ENCODE assay signal across 18 cellular contexts in the genomic region with DNA sequence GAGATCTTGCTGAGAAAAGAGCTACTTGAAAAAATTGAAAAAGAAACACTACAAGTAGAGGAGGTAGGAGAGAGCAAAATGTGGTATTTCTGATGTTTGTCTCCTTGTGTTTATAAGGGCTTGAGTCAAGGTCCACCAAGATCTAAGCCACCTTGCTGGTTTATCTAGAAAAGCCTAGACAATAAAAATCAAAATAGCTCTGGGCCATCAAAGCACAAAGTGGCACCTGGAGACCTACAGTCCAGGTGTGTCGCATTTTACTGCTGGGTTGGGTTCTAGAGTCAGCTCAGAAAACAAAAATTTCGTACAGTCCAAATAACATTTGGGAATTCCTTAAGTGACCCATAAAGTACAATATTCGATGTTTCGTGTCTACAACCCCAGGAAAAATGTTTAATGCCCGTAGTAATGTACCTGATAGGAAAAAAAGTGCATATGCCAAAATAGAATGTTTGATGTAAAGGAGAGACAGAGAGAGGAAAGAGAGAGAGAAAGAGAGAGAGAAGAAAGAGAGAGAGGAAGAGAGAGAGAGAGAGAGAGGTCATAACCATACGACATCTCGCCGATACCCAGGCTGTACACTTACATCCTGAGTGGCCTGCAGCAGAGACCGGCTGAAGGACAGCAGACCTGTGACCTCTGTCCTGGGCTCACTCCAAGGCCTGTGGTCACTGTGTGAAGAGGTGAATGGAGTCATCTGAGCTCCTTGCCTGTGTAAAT. TPM values are rescaled to one million over a fixed set of nuclear protein-coding genes. Genes with fewer than 3 reads are reported as not detected.
DNase-seq lines count a peak whose midpoint lies in the region; ATAC-seq and TF ChIP-seq lines count a peak whose summit lies in the region.
"Had no signal": no experiment of that assay in that cellular context is flagged by ENCODE, and none has a peak within 500 bp of the region (broad histone marks: within the 10 kb centered on the region; RNA-seq: fewer than 3 reads in every experiment).

No MANE protein-coding gene starts in this region.

- H3K27me3 Mint-ChIP-seq in activated CD4-positive, alpha-beta T cell treated with anti-CD3 and anti-CD28 coated beads, Interleukin-2, amount 10 ng/mL, durations not matched to agents 7 days and 5 days: no peaks in the 10 kb centered on the region
- no peaks in the 10 kb centered on the region for H3K27me3 Mint-ChIP-seq in naive thymus-derived CD4-positive, alpha-beta T cell
- H3K27me3 Mint-ChIP-seq: CD4-positive, alpha-beta T cell had no signal

- H3K4me2 ChIP-seq in hepatocyte: no peak overlapping the region
- no peak overlapping the region for H3K4me2 ChIP-seq in parathyroid adenoma (ENCODE audit: low read length)
- H3K4me2 ChIP-seq: A549 had no signal

- TF ChIP-seq CTCF in hepatocyte (IDR thresholded peaks at IDR 0.05; ENCODE audit: poor library complexity): no peak
- TF ChIP-seq CTCF in parathyroid adenoma (IDR thresholded peaks at IDR 0.05): no peak

- no peak overlapping the region for H2AFZ ChIP-seq in hepatocyte
- peak overlapping the region; percentile 78 for H2AFZ ChIP-seq in parathyroid adenoma

- H3K79me2 ChIP-seq in hepatocyte (no peaks in the 10 kb centered on the region), parathyroid adenoma (no peaks in the 10 kb centered on the region)

- no peaks in the 10 kb centered on the region for H3K36me3 ChIP-seq in hepatocyte (replicated peaks; ENCODE audit: insufficient read depth, low read depth)
- H3K36me3 ChIP-seq in parathyroid adenoma (ENCODE audit: control insufficient read depth, insufficient read depth, low read length): no peaks in the 10 kb centered on the region
- no peaks in the 10 kb centered on the region for H3K36me3 ChIP-seq in naive thymus-derived CD4-positive, alpha-beta T cell (ENCODE audit: control insufficient read depth in 2 of 3, insufficient read depth in 3 of 3, low read length in 3 of 3)
- H3K36me3 ChIP-seq: HAP-1 had no signal

- H3K9me3 ChIP-seq in hepatocyte (ENCODE audit: low read depth): peaks cover 3% of the 10 kb centered on the region
- H3K9me3 ChIP-seq in parathyroid adenoma (ENCODE audit: control insufficient read depth, low read length): no peaks in the 10 kb centered on the region
- H3K9me3 ChIP-seq in naive thymus-derived CD4-positive, alpha-beta T cell (ENCODE audit: control insufficient read depth in 2 of 3, low read length in 3 of 3): peaks cover 0 to 6% (median 0%) of the 10 kb centered on the region in 3 experiments

- no peaks in the 10 kb centered on the region for H3K9me2 ChIP-seq in hepatocyte (replicated peaks; ENCODE audit: insufficient read depth)

- CTCF ChIA-PET in activated CD4-positive, alpha-beta T cell treated with anti-CD3 and anti-CD28 coated beads, Interleukin-2, amount 10 ng/mL, durations not matched to agents 7 days and 5 days (lab: Charles Lee): interaction anchor here (0.6 kb wide), 1 partner anchor 165 kb away, joined by 3 read pairs; no protein-coding TSS in a partner anchor
- CTCF ChIA-PET in naive thymus-derived CD4-positive, alpha-beta T cell (lab: Charles Lee): interaction anchor here (0.5 kb wide), 1 partner anchor 33 kb away, joined by 4 read pairs; no protein-coding TSS in a partner anchor

- POLR2A ChIA-PET in activated CD4-positive, alpha-beta T cell treated with anti-CD3 and anti-CD28 coated beads, Interleukin-2, amount 10 ng/mL, durations not matched to agents 7 days and 5 days (lab: Charles Lee): no interaction called here
- POLR2A ChIA-PET in naive thymus-derived CD4-positive, alpha-beta T cell (lab: Charles Lee): no interaction called here

- H3K27ac ChIP-seq in hepatocyte (peak overlapping the region; percentile 68), parathyroid adenoma (peak overlapping the region; percentile 96)
- no peak overlapping the region for H3K27ac ChIP-seq in naive thymus-derived CD4-positive, alpha-beta T cell (ENCODE audit: low read depth, low read length)
- H3K27ac ChIP-seq: 22Rv1, A549, C4-2B had no signal

- intact Hi-C loops in naive thymus-derived CD4-positive, alpha-beta T cell (cut with micrococcal nuclease): no loop called here

- H3K27ac Mint-ChIP-seq in activated CD4-positive, alpha-beta T cell treated with anti-CD3 and anti-CD28 coated beads, Interleukin-2, amount 10 ng/mL, durations not matched to agents 7 days and 5 days: peak overlapping the region; percentile 6
- no peak overlapping the region for H3K27ac Mint-ChIP-seq in naive thymus-derived CD4-positive, alpha-beta T cell
- H3K27ac Mint-ChIP-seq: CD4-positive, alpha-beta T cell had no signal

- H4K20me1 ChIP-seq in hepatocyte (ENCODE audit: insufficient read depth, poor library complexity, severe bottlenecking): no peaks in the 10 kb centered on the region

- H3K36me3 Mint-ChIP-seq in activated CD4-positive, alpha-beta T cell treated with anti-CD3 and anti-CD28 coated beads, Interleukin-2, amount 10 ng/mL, durations not matched to agents 7 days and 5 days (ENCODE audit: low read depth): no peaks in the 10 kb centered on the region
- peaks cover 0 to 2% (median 0%) of the 10 kb centered on the region in 5 donors for H3K36me3 Mint-ChIP-seq in naive thymus-derived CD4-positive, alpha-beta T cell

- H3K4me3 ChIP-seq in hepatocyte (no peak overlapping the region), parathyroid adenoma (ENCODE audit: low read depth, low read length) (no peak overlapping the region)
- no peak overlapping the region for H3K4me3 ChIP-seq in naive thymus-derived CD4-positive, alpha-beta T cell (ENCODE audit: low read length)
- H3K4me3 ChIP-seq: A549, HAP-1 had no signal

- no peak overlapping the region for H3K9ac ChIP-seq in parathyroid adenoma

- H3K27me3 ChIP-seq in hepatocyte (no peaks in the 10 kb centered on the region), parathyroid adenoma (ENCODE audit: control insufficient read depth, insufficient read depth, low read length) (no peaks in the 10 kb centered on the region)
- no peaks in the 10 kb centered on the region for H3K27me3 ChIP-seq in naive thymus-derived CD4-positive, alpha-beta T cell (ENCODE audit: control insufficient read depth in 2 of 2, insufficient read depth in 2 of 2, low read length in 2 of 2)

- no peak for ATAC-seq in naive thymus-derived CD4-positive, alpha-beta T cell
- ATAC-seq in GM21825 (IDR thresholded peaks at IDR 0.05; ENCODE audit: unreplicated experiment): no peak
- ATAC-seq: A549 had no signal

- WGBS in hepatocyte (ENCODE audit: low lambda C conversion rate, missing lambda C conversion rate): 85% methylated on average over 9 of the region's 9 CpGs

- H3K9me3 Mint-ChIP-seq in activated CD4-positive, alpha-beta T cell treated with anti-CD3 and anti-CD28 coated beads, Interleukin-2, amount 10 ng/mL, durations not matched to agents 7 days and 5 days: peaks cover 5% of the 10 kb centered on the region
- peaks cover under 1 to 6% (median 2%) of the 10 kb centered on the region in 11 donors for H3K9me3 Mint-ChIP-seq in naive thymus-derived CD4-positive, alpha-beta T cell

- peaks cover 13% of the 10 kb centered on the region for H3K4me1 Mint-ChIP-seq in activated CD4-positive, alpha-beta T cell treated with anti-CD3 and anti-CD28 coated beads, Interleukin-2, amount 10 ng/mL, durations not matched to agents 7 days and 5 days
- peaks cover 0 to 9% (median 3%) of the 10 kb centered on the region in 7 donors for H3K4me1 Mint-ChIP-seq in naive thymus-derived CD4-positive, alpha-beta T cell

- H3K4me3 Mint-ChIP-seq in activated CD4-positive, alpha-beta T cell treated with anti-CD3 and anti-CD28 coated beads, Interleukin-2, amount 10 ng/mL, durations not matched to agents 7 days and 5 days: no peak overlapping the region
- H3K4me3 Mint-ChIP-seq in naive thymus-derived CD4-positive, alpha-beta T cell: no peak overlapping the region
- H3K4me3 Mint-ChIP-seq: CD4-positive, alpha-beta T cell had no signal

- peaks cover 11% of the 10 kb centered on the region for H3K4me1 ChIP-seq in hepatocyte (ENCODE audit: insufficient read depth)
- H3K4me1 ChIP-seq in parathyroid adenoma: peaks cover 54% of the 10 kb centered on the region
- no peaks in the 10 kb centered on the region for H3K4me1 ChIP-seq in naive thymus-derived CD4-positive, alpha-beta T cell (ENCODE audit: control insufficient read depth in 2 of 2, insufficient read depth in 2 of 2, low read length in 2 of 2)
- H3K4me1 ChIP-seq: HAP-1 had no signal

- DNase-seq in activated CD4-positive, alpha-beta T cell treated with anti-CD3 and anti-CD28 coated beads, Interleukin-2, amount 10 ng/mL, durations not matched to agents 7 days and 5 days: no peak
- DNase-seq in activated CD4-positive, alpha-beta T cell treated with anti-CD3 and anti-CD28 coated beads for 1 hour: no peak
- no peak for DNase-seq in hepatocyte (ENCODE audit: low spot score)
- no peak for DNase-seq in naive thymus-derived CD4-positive, alpha-beta T cell
- DNase-seq in stimulated activated CD4-positive, alpha-beta T cell treated with anti-CD3 and anti-CD28 coated beads, Interleukin-2, amount 100 ng/mL, for 24 hours: no peak
- DNase-seq: AML-193; CD4-positive, alpha-beta T cell; DMS79 treated with DMSO at 0.1 percent for 48 hours; GF-D8 had no signal

RNA-seq across cellular contexts. Expression of a gene that starts 27.1 kb away (rescaled TPM):
- not detected for total RNA-seq in activated CD4-positive, alpha-beta T cell treated with anti-CD3 and anti-CD28 coated beads, Interleukin-2, amount 10 ng/mL, durations not matched to agents 7 days and 5 days
- total RNA-seq in hepatocyte: not detected in 2 replicates
- not detected in 2 replicates for polyA plus RNA-seq in hepatocyte
- total RNA-seq in naive thymus-derived CD4-positive, alpha-beta T cell: not detected
- polyA plus RNA-seq in naive thymus-derived CD4-positive, alpha-beta T cell: not detected
- total RNA-seq: CD4-positive, alpha-beta T cell; H4; HT-29 had no signal
- polyA plus RNA-seq: A549, BJ had no signal
